1 cellular context compared by ENCODE assay signal in the genomic region with DNA sequence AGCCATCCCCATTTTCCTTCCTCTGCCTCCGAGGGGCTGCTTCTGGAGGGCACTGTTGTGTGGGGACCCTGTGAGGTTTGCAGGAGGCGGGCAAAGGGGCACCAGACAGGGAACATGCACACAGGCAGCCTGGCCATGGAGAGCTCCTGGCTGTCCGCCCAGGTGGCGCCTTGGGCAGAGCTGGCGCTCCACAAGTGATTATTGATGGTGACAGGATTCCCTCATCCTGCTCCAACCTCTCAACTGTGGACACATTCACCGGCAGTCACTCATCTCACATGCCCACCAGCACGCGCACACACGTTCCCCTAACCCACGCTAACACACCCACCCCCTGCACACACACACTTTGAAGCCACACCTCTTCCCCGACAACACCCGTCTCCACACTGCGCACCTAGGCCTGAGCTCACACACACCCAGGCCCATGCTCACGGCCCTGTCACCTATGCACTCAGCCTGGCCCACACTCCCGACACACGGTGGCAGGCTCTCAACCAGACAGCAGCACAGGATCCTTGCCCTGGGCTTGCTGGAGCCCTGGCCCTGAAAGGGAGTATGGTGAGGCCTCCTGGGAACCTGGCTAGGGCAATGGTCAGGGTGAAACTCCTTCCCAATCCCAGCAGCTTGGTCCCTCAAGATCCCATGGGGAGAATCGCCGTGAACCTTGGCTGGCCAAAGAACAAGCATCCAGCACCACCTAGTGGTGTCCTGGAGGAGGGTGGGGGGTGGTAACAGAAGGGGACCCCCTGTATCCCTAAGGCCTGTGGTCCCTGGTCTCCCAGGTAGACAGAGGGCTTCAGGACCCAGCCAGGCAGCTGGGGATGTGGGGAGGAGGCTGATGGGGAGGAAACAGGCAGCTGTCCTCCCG.
A peak's percentile ranks its signal among the peaks of the same experiment; 100 is the strongest.
TF ChIP-seq lines count a peak whose summit lies in the region.

No MANE protein-coding gene starts in this region.

TF ChIP-seq in HepG2, 621 proteins besides CTCF, POLR2A, EP300 and RAD21 (continued from another document and continues in another):
- TF ChIP-seq, protein P1, sequence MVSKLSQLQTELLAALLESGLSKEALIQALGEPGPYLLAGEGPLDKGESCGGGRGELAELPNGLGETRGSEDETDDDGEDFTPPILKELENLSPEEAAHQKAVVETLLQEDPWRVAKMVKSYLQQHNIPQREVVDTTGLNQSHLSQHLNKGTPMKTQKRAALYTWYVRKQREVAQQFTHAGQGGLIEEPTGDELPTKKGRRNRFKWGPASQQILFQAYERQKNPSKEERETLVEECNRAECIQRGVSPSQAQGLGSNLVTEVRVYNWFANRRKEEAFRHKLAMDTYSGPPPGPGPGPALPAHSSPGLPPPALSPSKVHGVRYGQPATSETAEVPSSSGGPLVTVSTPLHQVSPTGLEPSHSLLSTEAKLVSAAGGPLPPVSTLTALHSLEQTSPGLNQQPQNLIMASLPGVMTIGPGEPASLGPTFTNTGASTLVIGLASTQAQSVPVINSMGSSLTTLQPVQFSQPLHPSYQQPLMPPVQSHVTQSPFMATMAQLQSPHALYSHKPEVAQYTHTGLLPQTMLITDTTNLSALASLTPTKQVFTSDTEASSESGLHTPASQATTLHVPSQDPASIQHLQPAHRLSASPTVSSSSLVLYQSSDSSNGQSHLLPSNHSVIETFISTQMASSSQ (IDR thresholded peaks at IDR 0.05; ENCODE audit: low read depth), result no peak
- TF ChIP-seq, protein P1 (CRISPR knock-in tag; IDR thresholded peaks at IDR 0.05; ENCODE audit: borderline replicate concordance), result 0 out of 2 replicates have a peak, but pooled peaks have one; percentile 29
- TF ChIP-seq, protein P2, sequence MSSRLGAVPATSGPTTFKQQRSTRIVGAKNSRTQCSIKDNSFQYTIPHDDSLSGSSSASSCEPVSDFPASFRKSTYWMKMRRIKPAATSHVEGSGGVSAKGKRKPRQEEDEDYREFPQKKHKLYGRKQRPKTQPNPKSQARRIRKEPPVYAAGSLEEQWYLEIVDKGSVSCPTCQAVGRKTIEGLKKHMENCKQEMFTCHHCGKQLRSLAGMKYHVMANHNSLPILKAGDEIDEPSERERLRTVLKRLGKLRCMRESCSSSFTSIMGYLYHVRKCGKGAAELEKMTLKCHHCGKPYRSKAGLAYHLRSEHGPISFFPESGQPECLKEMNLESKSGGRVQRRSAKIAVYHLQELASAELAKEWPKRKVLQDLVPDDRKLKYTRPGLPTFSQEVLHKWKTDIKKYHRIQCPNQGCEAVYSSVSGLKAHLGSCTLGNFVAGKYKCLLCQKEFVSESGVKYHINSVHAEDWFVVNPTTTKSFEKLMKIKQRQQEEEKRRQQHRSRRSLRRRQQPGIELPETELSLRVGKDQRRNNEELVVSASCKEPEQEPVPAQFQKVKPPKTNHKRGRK (CRISPR knock-in tag; IDR thresholded peaks at IDR 0.05), result 0 out of 2 replicates have a peak, but pooled peaks have one; percentile 41
- TF ChIP-seq MYC (CRISPR knock-in tag; IDR thresholded peaks at IDR 0.05; ENCODE audit: borderline replicate concordance) (peak; percentile 44; the same call in 1 of the 2 replicates), HMGA1 (CRISPR knock-in tag; conservative IDR thresholded peaks at IDR 0.05) (no peak), MED13 (CRISPR knock-in tag; IDR thresholded peaks at IDR 0.05) (no peak), MXI1 (IDR thresholded peaks at IDR 0.05; ENCODE audit: borderline replicate concordance, low read depth, low read length) (0 out of 3 replicates have a peak, but pooled peaks have one; percentile 17), XRCC5 (optimal IDR thresholded peaks at IDR 0.05; ENCODE audit: low read length) (peak; percentile 90), RFXAP (CRISPR knock-in tag; IDR thresholded peaks at IDR 0.05; ENCODE audit: borderline replicate concordance) (peak; percentile 72; the same call in 1 of the 2 replicates), ZNF24 (IDR thresholded peaks at IDR 0.05) (no peak), PCBP2 (optimal IDR thresholded peaks at IDR 0.05; ENCODE audit: low read depth, low read length, poor library complexity, severe bottlenecking) (no peak), ZNF30 (CRISPR knock-in tag; IDR thresholded peaks at IDR 0.05) (0 out of 2 replicates have a peak, but pooled peaks have one; percentile 27), CC2D1A (CRISPR knock-in tag; IDR thresholded peaks at IDR 0.05) (peak; percentile 84; the same call in 1 of the 2 replicates), MEIS2 (CRISPR knock-in tag; IDR thresholded peaks at IDR 0.05) (no peak), PHF20 (CRISPR knock-in tag; IDR thresholded peaks at IDR 0.05) (no peak), CCAR2 (optimal IDR thresholded peaks at IDR 0.05; ENCODE audit: low read depth, low read length) (no peak), MAFF (IDR thresholded peaks at IDR 0.05; ENCODE audit: low read depth, low read length) (no peak), ERF (CRISPR knock-in tag; IDR thresholded peaks at IDR 0.05) (peak; percentile 90; the same call in 1 of the 2 replicates), ZNF615 (CRISPR knock-in tag; IDR thresholded peaks at IDR 0.05; ENCODE audit: borderline replicate concordance) (no peak)
- TF ChIP-seq, protein P3, sequence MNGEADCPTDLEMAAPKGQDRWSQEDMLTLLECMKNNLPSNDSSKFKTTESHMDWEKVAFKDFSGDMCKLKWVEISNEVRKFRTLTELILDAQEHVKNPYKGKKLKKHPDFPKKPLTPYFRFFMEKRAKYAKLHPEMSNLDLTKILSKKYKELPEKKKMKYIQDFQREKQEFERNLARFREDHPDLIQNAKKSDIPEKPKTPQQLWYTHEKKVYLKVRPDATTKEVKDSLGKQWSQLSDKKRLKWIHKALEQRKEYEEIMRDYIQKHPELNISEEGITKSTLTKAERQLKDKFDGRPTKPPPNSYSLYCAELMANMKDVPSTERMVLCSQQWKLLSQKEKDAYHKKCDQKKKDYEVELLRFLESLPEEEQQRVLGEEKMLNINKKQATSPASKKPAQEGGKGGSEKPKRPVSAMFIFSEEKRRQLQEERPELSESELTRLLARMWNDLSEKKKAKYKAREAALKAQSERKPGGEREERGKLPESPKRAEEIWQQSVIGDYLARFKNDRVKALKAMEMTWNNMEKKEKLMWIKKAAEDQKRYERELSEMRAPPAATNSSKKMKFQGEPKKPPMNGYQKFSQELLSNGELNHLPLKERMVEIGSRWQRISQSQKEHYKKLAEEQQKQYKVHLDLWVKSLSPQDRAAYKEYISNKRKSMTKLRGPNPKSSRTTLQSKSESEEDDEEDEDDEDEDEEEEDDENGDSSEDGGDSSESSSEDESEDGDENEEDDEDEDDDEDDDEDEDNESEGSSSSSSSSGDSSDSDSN (CRISPR knock-in tag; IDR thresholded peaks at IDR 0.05), result peak; percentile 69
- TF ChIP-seq, protein P4, sequence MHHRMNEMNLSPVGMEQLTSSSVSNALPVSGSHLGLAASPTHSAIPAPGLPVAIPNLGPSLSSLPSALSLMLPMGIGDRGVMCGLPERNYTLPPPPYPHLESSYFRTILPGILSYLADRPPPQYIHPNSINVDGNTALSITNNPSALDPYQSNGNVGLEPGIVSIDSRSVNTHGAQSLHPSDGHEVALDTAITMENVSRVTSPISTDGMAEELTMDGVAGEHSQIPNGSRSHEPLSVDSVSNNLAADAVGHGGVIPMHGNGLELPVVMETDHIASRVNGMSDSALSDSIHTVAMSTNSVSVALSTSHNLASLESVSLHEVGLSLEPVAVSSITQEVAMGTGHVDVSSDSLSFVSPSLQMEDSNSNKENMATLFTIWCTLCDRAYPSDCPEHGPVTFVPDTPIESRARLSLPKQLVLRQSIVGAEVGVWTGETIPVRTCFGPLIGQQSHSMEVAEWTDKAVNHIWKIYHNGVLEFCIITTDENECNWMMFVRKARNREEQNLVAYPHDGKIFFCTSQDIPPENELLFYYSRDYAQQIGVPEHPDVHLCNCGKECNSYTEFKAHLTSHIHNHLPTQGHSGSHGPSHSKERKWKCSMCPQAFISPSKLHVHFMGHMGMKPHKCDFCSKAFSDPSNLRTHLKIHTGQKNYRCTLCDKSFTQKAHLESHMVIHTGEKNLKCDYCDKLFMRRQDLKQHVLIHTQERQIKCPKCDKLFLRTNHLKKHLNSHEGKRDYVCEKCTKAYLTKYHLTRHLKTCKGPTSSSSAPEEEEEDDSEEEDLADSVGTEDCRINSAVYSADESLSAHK (CRISPR knock-in tag; IDR thresholded peaks at IDR 0.05; ENCODE audit: borderline replicate concordance), result no peak
- TF ChIP-seq, protein P5, sequence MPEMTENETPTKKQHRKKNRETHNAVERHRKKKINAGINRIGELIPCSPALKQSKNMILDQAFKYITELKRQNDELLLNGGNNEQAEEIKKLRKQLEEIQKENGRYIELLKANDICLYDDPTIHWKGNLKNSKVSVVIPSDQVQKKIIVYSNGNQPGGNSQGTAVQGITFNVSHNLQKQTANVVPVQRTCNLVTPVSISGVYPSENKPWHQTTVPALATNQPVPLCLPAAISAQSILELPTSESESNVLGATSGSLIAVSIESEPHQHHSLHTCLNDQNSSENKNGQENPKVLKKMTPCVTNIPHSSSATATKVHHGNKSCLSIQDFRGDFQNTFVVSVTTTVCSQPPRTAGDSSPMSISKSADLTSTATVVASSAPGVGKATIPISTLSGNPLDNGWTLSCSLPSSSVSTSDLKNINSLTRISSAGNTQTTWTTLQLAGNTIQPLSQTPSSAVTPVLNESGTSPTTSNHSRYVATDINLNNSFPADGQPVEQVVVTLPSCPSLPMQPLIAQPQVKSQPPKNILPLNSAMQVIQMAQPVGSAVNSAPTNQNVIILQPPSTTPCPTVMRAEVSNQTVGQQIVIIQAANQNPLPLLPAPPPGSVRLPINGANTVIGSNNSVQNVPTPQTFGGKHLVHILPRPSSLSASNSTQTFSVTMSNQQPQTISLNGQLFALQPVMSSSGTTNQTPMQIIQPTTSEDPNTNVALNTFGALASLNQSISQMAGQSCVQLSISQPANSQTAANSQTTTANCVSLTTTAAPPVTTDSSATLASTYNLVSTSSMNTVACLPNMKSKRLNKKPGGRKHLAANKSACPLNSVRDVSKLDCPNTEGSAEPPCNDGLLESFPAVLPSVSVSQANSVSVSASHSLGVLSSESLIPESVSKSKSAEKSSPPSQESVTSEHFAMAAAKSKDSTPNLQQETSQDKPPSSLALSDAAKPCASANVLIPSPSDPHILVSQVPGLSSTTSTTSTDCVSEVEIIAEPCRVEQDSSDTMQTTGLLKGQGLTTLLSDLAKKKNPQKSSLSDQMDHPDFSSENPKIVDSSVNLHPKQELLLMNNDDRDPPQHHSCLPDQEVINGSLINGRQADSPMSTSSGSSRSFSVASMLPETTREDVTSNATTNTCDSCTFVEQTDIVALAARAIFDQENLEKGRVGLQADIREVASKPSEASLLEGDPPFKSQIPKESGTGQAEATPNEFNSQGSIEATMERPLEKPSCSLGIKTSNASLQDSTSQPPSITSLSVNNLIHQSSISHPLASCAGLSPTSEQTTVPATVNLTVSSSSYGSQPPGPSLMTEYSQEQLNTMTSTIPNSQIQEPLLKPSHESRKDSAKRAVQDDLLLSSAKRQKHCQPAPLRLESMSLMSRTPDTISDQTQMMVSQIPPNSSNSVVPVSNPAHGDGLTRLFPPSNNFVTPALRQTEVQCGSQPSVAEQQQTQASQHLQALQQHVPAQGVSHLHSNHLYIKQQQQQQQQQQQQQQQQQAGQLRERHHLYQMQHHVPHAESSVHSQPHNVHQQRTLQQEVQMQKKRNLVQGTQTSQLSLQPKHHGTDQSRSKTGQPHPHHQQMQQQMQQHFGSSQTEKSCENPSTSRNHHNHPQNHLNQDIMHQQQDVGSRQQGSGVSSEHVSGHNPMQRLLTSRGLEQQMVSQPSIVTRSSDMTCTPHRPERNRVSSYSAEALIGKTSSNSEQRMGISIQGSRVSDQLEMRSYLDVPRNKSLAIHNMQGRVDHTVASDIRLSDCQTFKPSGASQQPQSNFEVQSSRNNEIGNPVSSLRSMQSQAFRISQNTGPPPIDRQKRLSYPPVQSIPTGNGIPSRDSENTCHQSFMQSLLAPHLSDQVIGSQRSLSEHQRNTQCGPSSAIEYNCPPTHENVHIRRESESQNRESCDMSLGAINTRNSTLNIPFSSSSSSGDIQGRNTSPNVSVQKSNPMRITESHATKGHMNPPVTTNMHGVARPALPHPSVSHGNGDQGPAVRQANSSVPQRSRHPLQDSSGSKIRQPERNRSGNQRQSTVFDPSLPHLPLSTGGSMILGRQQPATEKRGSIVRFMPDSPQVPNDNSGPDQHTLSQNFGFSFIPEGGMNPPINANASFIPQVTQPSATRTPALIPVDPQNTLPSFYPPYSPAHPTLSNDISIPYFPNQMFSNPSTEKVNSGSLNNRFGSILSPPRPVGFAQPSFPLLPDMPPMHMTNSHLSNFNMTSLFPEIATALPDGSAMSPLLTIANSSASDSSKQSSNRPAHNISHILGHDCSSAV (CRISPR knock-in tag; IDR thresholded peaks at IDR 0.05; ENCODE audit: borderline replicate concordance), result no peak
- TF ChIP-seq, protein P6, sequence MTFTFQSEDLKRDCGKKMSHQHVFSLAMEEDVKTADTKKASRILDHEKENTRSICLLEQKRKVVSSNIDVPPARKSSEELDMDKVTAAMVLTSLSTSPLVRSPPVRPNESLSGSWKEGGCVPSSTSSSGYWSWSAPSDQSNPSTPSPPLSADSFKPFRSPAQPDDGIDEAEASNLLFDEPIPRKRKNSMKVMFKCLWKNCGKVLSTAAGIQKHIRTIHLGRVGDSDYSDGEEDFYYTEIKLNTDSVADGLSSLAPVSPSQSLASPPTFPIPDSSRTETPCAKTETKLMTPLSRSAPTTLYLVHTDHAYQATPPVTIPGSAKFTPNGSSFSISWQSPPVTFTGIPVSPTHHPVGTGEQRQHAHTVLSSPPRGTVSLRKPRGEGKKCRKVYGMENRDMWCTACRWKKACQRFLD (CRISPR knock-in tag; IDR thresholded peaks at IDR 0.05; ENCODE audit: borderline replicate concordance), result 0 out of 2 replicates have a peak, but pooled peaks have one; percentile 80
- TF ChIP-seq, protein P7, sequence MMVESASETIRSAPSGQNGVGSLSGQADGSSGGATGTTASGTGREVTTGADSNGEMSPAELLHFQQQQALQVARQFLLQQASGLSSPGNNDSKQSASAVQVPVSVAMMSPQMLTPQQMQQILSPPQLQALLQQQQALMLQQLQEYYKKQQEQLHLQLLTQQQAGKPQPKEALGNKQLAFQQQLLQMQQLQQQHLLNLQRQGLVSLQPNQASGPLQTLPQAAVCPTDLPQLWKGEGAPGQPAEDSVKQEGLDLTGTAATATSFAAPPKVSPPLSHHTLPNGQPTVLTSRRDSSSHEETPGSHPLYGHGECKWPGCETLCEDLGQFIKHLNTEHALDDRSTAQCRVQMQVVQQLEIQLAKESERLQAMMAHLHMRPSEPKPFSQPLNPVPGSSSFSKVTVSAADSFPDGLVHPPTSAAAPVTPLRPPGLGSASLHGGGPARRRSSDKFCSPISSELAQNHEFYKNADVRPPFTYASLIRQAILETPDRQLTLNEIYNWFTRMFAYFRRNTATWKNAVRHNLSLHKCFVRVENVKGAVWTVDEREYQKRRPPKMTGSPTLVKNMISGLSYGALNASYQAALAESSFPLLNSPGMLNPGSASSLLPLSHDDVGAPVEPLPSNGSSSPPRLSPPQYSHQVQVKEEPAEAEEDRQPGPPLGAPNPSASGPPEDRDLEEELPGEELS (CRISPR knock-in tag; IDR thresholded peaks at IDR 0.05), result 0 out of 2 replicates have a peak, but pooled peaks have one; percentile 25
- TF ChIP-seq, protein P8, sequence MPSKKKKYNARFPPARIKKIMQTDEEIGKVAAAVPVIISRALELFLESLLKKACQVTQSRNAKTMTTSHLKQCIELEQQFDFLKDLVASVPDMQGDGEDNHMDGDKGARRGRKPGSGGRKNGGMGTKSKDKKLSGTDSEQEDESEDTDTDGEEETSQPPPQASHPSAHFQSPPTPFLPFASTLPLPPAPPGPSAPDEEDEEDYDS (CRISPR knock-in tag; IDR thresholded peaks at IDR 0.05), result peak; percentile 57; the same call in 1 of the 2 replicates
